Comparison of ENCODE assay signal across 1 cellular context in the genomic region with DNA sequence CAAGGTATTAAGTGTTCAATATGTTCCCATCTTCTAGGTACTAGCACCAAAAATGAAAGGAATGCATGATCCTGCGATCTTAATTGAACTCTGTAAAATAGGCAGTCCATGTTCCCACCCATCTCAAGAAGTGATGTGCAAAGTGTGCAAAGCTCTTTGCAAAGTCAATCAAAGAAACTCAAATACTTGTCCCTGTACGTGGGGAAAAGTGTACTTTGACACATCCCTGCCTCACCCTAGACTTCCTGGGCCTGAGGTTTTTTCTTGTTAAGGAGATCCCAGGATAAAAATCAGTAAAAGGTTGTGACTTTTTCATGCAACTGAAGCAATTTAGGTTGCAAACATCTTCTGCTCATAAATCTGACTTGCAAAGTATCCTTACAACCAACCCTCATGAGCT.
TF ChIP-seq lines count a peak whose summit lies in the region.

No MANE protein-coding gene starts in this region.

TF ChIP-seq in SK-N-SH, 30 proteins besides CTCF, POLR2A, EP300 and RAD21 (continued from another document):
- TF ChIP-seq, protein P1, sequence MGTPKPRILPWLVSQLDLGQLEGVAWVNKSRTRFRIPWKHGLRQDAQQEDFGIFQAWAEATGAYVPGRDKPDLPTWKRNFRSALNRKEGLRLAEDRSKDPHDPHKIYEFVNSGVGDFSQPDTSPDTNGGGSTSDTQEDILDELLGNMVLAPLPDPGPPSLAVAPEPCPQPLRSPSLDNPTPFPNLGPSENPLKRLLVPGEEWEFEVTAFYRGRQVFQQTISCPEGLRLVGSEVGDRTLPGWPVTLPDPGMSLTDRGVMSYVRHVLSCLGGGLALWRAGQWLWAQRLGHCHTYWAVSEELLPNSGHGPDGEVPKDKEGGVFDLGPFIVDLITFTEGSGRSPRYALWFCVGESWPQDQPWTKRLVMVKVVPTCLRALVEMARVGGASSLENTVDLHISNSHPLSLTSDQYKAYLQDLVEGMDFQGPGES (IDR thresholded peaks at IDR 0.05; ENCODE audit: low read depth, low read length) = no peak
- no peak for TF ChIP-seq GATA2 (CRISPR knock-in tag; IDR thresholded peaks at IDR 0.05)
- TF ChIP-seq, protein P2, sequence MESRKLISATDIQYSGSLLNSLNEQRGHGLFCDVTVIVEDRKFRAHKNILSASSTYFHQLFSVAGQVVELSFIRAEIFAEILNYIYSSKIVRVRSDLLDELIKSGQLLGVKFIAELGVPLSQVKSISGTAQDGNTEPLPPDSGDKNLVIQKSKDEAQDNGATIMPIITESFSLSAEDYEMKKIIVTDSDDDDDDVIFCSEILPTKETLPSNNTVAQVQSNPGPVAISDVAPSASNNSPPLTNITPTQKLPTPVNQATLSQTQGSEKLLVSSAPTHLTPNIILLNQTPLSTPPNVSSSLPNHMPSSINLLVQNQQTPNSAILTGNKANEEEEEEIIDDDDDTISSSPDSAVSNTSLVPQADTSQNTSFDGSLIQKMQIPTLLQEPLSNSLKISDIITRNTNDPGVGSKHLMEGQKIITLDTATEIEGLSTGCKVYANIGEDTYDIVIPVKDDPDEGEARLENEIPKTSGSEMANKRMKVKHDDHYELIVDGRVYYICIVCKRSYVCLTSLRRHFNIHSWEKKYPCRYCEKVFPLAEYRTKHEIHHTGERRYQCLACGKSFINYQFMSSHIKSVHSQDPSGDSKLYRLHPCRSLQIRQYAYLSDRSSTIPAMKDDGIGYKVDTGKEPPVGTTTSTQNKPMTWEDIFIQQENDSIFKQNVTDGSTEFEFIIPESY (IDR thresholded peaks at IDR 0.05; ENCODE audit: borderline replicate concordance, low read depth) = no peak
- no peak for TF ChIP-seq TCF12 (IDR thresholded peaks at IDR 0.05)
- TF ChIP-seq NRF1 (IDR thresholded peaks at IDR 0.05; ENCODE audit: low read depth, low read length) = no peak
- TF ChIP-seq TAF1 (IDR thresholded peaks at IDR 0.05; ENCODE audit: borderline replicate concordance, low read depth, low read length) = no peak
- no peak for TF ChIP-seq GABPA (IDR thresholded peaks at IDR 0.05; ENCODE audit: low read depth)
